25 cellular contexts compared by ENCODE assay signal in genomic region chr11:10518123-10518522, GRCh38. TPM values are rescaled to one million over a fixed set of nuclear protein-coding genes. Genes with fewer than 3 reads are reported as not detected.
"Had no signal": no experiment of that assay in that cellular context is flagged by ENCODE, and none has a peak within 500 bp of the region (broad histone marks: within the 10 kb centered on the region; RNA-seq: fewer than 3 reads in every experiment).

No MANE protein-coding gene starts in this region.

- H3K27me3 ChIP-seq: colonic mucosa, heart right ventricle, left lung, uterus had no signal

- H3K27me3 Mint-ChIP-seq: activated CD4-positive, alpha-beta T cell treated with anti-CD3 and anti-CD28 coated beads, Interleukin-2, amount 10 ng/mL, durations not matched to agents 7 days and 5 days; activated CD8-positive, alpha-beta T cell treated with anti-CD3 and anti-CD28 coated beads for 36 hours; activated naive CD4-positive, alpha-beta T cell treated with anti-CD3 and anti-CD28 coated beads, Interleukin-2, amount 50 U/mL, for 24 hours; activated naive CD8-positive, alpha-beta T cell treated with anti-CD3 and anti-CD28 coated beads, Interleukin-2, amount 50 U/mL, for 24 hours; natural killer cell treated with Interleukin-12 subunit alpha and Interleukin-12 subunit beta and Interleukin-15 and Interleukin-18, amount 100 ng/mL, for 72 hours; type B pancreatic cell had no signal

- DNase-seq: activated CD4-positive, alpha-beta T cell treated with anti-CD3 and anti-CD28 coated beads for 1 hour; activated CD4-positive, alpha-beta T cell treated with anti-CD3 and anti-CD28 coated beads, Interleukin-2, amount 10 ng/mL, durations not matched to agents 7 days and 5 days; activated CD8-positive, alpha-beta T cell treated with anti-CD3 and anti-CD28 coated beads for 36 hours; activated naive CD8-positive, alpha-beta T cell treated with anti-CD3 and anti-CD28 coated beads, Interleukin-2, amount 50 U/mL, for 24 hours; activated T-cell treated with anti-CD3 and anti-CD28 coated beads, Interleukin-2, amount 50 U/mL, for 48 hours; cerebellar nuclear complex; colonic mucosa; effector memory CD4-positive, alpha-beta T cell; foreskin melanocyte; heart right ventricle; left lung; lower lobe of right lung; mesendoderm; mucosa of descending colon; right cardiac atrium; stimulated activated CD4-positive, alpha-beta T cell treated with anti-CD3 and anti-CD28 coated beads, Interleukin-15, amount 100 ng/mL, for 24 hours; stimulated activated CD4-positive, alpha-beta T cell treated with anti-CD3 and anti-CD28 coated beads, Interleukin-2, amount 100 ng/mL, for 24 hours; stimulated activated naive CD4-positive, alpha-beta T cell; uterus had no signal

- H3K4me1 ChIP-seq: colonic mucosa, uterus had no signal

- H3K4me3 ChIP-seq: colonic mucosa, heart right ventricle, left lung, lower lobe of right lung, mucosa of descending colon, uterus had no signal

- H3K4me3 Mint-ChIP-seq: activated CD4-positive, alpha-beta T cell treated with anti-CD3 and anti-CD28 coated beads, Interleukin-2, amount 10 ng/mL, durations not matched to agents 7 days and 5 days; activated CD8-positive, alpha-beta T cell treated with anti-CD3 and anti-CD28 coated beads for 36 hours; activated naive CD4-positive, alpha-beta T cell treated with anti-CD3 and anti-CD28 coated beads, Interleukin-2, amount 50 U/mL, for 24 hours; activated naive CD8-positive, alpha-beta T cell treated with anti-CD3 and anti-CD28 coated beads, Interleukin-2, amount 50 U/mL, for 24 hours; natural killer cell treated with Interleukin-12 subunit alpha and Interleukin-12 subunit beta and Interleukin-15 and Interleukin-18, amount 100 ng/mL, for 72 hours; T-helper 1 cell treated with Interleukin-12 subunit alpha and Interleukin-12 subunit beta and Interleukin-4 antibody, amounts not matched to agents 30 μg/mL and 1 μg/mL, for 36 hours; type B pancreatic cell had no signal

- H3K36me3 ChIP-seq: uterus had no signal

- H3K9me3 Mint-ChIP-seq: activated CD4-positive, alpha-beta T cell treated with anti-CD3 and anti-CD28 coated beads, Interleukin-2, amount 10 ng/mL, durations not matched to agents 7 days and 5 days; activated CD8-positive, alpha-beta T cell treated with anti-CD3 and anti-CD28 coated beads for 36 hours; activated naive CD4-positive, alpha-beta T cell treated with anti-CD3 and anti-CD28 coated beads, Interleukin-2, amount 50 U/mL, for 24 hours; activated naive CD8-positive, alpha-beta T cell treated with anti-CD3 and anti-CD28 coated beads, Interleukin-2, amount 50 U/mL, for 24 hours; activated T-helper 2 cell treated with anti-CD3 and anti-CD28 coated beads, Interferon-gamma antibody, Interleukin-2, Interleukin-4, amounts not matched to agents 10 μg/mL and 5 μg/mL and 100 μg/mL, durations not matched to agents 14 hours and 24 hours and 36 hours; natural killer cell treated with Interleukin-12 subunit alpha and Interleukin-12 subunit beta and Interleukin-15 and Interleukin-18, amount 100 ng/mL, for 72 hours; T-helper 1 cell treated with Interleukin-12 subunit alpha and Interleukin-12 subunit beta and Interleukin-4 antibody, amounts not matched to agents 30 μg/mL and 1 μg/mL, for 36 hours; type B pancreatic cell had no signal

- H3K27ac ChIP-seq: colonic mucosa, heart right ventricle, left lung, lower lobe of right lung, uterus had no signal

- ATAC-seq: activated CD8-positive, alpha-beta T cell treated with anti-CD3 and anti-CD28 coated beads for 36 hours; activated naive CD8-positive, alpha-beta T cell treated with anti-CD3 and anti-CD28 coated beads, Interleukin-2, amount 50 U/mL, for 24 hours; heart right ventricle; left lung; lower lobe of right lung; mucosa of descending colon; natural killer cell treated with Interleukin-12 subunit alpha and Interleukin-12 subunit beta and Interleukin-15 and Interleukin-18, amount 100 ng/mL, for 72 hours; right cardiac atrium had no signal

- H3K27ac Mint-ChIP-seq: activated CD4-positive, alpha-beta T cell treated with anti-CD3 and anti-CD28 coated beads, Interleukin-2, amount 10 ng/mL, durations not matched to agents 7 days and 5 days; activated CD8-positive, alpha-beta T cell treated with anti-CD3 and anti-CD28 coated beads for 36 hours; activated T-helper 2 cell treated with anti-CD3 and anti-CD28 coated beads, Interferon-gamma antibody, Interleukin-2, Interleukin-4, amounts not matched to agents 10 μg/mL and 5 μg/mL and 100 μg/mL, durations not matched to agents 14 hours and 24 hours and 36 hours; natural killer cell treated with Interleukin-12 subunit alpha and Interleukin-12 subunit beta and Interleukin-15 and Interleukin-18, amount 100 ng/mL, for 72 hours; T-helper 1 cell treated with Interleukin-12 subunit alpha and Interleukin-12 subunit beta and Interleukin-4 antibody, amounts not matched to agents 30 μg/mL and 1 μg/mL, for 36 hours; type B pancreatic cell had no signal

- H3K9me3 ChIP-seq: colonic mucosa, heart right ventricle, left lung, lower lobe of right lung, mucosa of descending colon, uterus had no signal

RNA-seq across cellular contexts. Expression of gene LYVE1, which starts 50.3 kb away (rescaled TPM):
- total RNA-seq: activated CD4-positive, alpha-beta T cell treated with anti-CD3 and anti-CD28 coated beads, Interleukin-2, amount 10 ng/mL, durations not matched to agents 7 days and 5 days; activated CD8-positive, alpha-beta T cell treated with anti-CD3 and anti-CD28 coated beads for 36 hours; activated T-helper 2 cell treated with anti-CD3 and anti-CD28 coated beads, Interferon-gamma antibody, Interleukin-2, Interleukin-4, amounts not matched to agents 10 μg/mL and 5 μg/mL and 100 μg/mL, durations not matched to agents 14 hours and 24 hours and 36 hours; myocyte; natural killer cell treated with Interleukin-12 subunit alpha and Interleukin-12 subunit beta and Interleukin-15 and Interleukin-18, amount 100 ng/mL, for 72 hours had no signal
